ENCODE assay signal across 1 cellular context in the genomic region with DNA sequence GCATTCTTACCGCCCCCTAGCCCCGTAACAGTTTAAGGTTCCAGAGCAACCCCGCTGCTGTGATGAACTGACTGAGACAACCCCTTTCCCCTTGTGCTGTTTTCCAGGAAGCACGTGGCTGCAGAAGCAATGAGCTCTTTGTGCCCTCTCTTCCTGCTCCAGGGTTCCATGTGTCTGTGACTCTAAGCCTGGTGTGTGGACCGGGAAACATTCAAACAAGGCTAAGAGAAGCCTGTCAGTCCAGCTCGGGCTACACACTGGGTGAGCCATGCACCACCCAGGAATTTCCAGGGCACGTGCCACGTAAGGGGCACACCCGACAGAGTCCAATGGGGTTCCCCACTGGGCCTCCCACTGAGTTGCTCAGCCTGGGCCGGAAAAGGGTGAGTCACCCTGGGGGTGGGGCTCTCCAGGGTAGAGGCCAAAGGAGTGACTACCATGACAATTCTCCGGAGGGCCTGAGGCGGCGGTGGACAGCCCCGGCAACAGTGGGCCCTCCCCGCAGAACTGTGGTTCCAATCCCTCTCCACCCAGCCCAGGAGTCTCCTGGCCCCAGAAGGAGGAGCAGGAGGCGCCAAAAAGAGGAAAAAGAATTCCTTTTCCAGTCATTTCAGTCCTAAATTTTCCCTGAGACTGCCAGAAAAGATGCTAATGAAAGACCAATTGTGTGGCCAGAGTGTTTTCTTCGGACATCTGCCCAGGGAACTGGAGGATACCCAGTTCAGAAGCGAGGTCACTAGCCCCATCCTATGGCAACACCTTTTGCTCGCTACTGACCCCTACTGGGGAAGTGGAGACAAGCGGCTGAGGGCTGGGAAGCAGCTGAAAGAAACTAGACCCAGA.
TF ChIP-seq lines count a peak whose summit lies in the region.

No MANE protein-coding gene starts in this region.

TF ChIP-seq in K562, 482 proteins besides CTCF, POLR2A, EP300 and RAD21 (continued from another document):
- TF ChIP-seq PKNOX1 (IDR thresholded peaks at IDR 0.05), result peak; percentile 45
- TF ChIP-seq GTF2E2 (tag; IDR thresholded peaks at IDR 0.05), result 0 out of 2 replicates have a peak, but pooled peaks have one; percentile 52
- TF ChIP-seq RAD51 (IDR thresholded peaks at IDR 0.05; ENCODE audit: borderline replicate concordance, low read depth), result no peak
- peak; percentile 82 for TF ChIP-seq MYC (IDR thresholded peaks at IDR 0.05; ENCODE audit: low read depth, low read length)
- TF ChIP-seq MYC (CRISPR knock-in tag; IDR thresholded peaks at IDR 0.05; ENCODE audit: borderline replicate concordance, low read depth), result peak; percentile 80; the same call in 1 of the 2 replicates
- TF ChIP-seq YY1 (IDR thresholded peaks at IDR 0.05; ENCODE audit: borderline replicate concordance in 1 of 3, control insufficient read depth in 1 of 3, extremely low read depth in 1 of 3, insufficient read depth in 3 of 3, insufficient read length in 1 of 3, insufficient replicate concordance in 2 of 3, low read depth in 1 of 3, low read length in 2 of 3), result peak in 1 of 3 experiments; percentile 47
- TF ChIP-seq, protein P1, sequence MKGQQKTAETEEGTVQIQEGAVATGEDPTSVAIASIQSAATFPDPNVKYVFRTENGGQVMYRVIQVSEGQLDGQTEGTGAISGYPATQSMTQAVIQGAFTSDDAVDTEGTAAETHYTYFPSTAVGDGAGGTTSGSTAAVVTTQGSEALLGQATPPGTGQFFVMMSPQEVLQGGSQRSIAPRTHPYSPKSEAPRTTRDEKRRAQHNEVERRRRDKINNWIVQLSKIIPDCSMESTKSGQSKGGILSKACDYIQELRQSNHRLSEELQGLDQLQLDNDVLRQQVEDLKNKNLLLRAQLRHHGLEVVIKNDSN (CRISPR knock-in tag; IDR thresholded peaks at IDR 0.05), result peak; percentile 61
- TF ChIP-seq KDM2B (CRISPR knock-in tag; IDR thresholded peaks at IDR 0.05), result no peak
